1 cellular context compared by ENCODE assay signal in the genomic region with DNA sequence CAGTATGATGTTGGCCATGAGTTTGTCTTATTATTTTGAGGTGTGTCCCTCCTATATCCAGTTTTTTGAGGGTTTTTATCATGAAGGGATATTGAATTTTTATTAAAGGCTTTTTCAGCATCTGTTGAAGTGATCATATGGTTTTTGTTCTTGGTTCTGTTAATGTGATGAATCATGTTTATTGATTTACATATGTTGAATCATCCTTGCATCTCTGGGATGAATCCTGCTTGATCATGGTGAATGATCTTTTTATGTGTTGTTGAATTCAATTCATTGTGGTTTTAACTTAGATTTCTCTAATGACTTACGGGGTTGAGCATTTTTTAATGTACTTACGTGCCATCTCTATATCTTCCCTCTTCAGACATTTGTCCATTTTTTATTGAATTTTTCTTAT.
A peak's percentile ranks its signal among the peaks of the same experiment; 100 is the strongest.
TF ChIP-seq lines count a peak whose summit lies in the region.

No MANE protein-coding gene starts in this region.

TF ChIP-seq in IMR-90, 13 proteins besides CTCF, POLR2A, EP300 and RAD21 (continued from another document):
- TF ChIP-seq, protein P1, sequence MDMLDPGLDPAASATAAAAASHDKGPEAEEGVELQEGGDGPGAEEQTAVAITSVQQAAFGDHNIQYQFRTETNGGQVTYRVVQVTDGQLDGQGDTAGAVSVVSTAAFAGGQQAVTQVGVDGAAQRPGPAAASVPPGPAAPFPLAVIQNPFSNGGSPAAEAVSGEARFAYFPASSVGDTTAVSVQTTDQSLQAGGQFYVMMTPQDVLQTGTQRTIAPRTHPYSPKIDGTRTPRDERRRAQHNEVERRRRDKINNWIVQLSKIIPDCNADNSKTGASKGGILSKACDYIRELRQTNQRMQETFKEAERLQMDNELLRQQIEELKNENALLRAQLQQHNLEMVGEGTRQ (IDR thresholded peaks at IDR 0.05; ENCODE audit: low read depth, low read length): no peak
- TF ChIP-seq NFE2L2 (IDR thresholded peaks at IDR 0.05; ENCODE audit: low read depth, low read length) (0 out of 2 replicates have a peak, but pooled peaks have one; percentile 34), MAFK (IDR thresholded peaks at IDR 0.05; ENCODE audit: low read depth, low read length) (no peak)
